ENCODE assay signal across 23 cellular contexts in genomic region chr10:21347043-21347799, GRCh38.
DNase-seq lines count a peak whose midpoint lies in the region; ATAC-seq, FAIRE-seq and TF ChIP-seq lines count a peak whose summit lies in the region.
"Had no signal": no experiment of that assay in that cellular context is flagged by ENCODE, and none has a peak within 500 bp of the region (broad histone marks: within the 10 kb centered on the region; RNA-seq: fewer than 3 reads in every experiment).

No MANE protein-coding gene starts in this region.

- H2BK12ac ChIP-seq in H1 (ENCODE audit: low read depth, low read length), result peak overlapping the region; percentile 52; the same call in 1 of the 2 replicates

- H3K18ac ChIP-seq in H1 (ENCODE audit: extremely low read depth, low read length), result no peak overlapping the region

- no peak overlapping the region for H2BK15ac ChIP-seq in H1 (ENCODE audit: low read length)

- TF ChIP-seq RAD21 in H1 (IDR thresholded peaks at IDR 0.05 in 1 of 2, conservative IDR thresholded peaks at IDR 0.05 in 1 of 2; ENCODE audit: low read depth in 2 of 2, low read length in 2 of 2), result no peak

- no peak for TF ChIP-seq CTCF in Caco-2 (IDR thresholded peaks at IDR 0.05; ENCODE audit: insufficient read depth in 1 of 2, low read depth in 1 of 2, low read length in 1 of 2, severe bottlenecking in 1 of 2, unreplicated experiment in 1 of 2)
- TF ChIP-seq CTCF in H1 (IDR thresholded peaks at IDR 0.05; ENCODE audit: control extremely low read depth in 1 of 3, insufficient read depth in 1 of 3, low read depth in 1 of 3, low read length in 3 of 3), result no peak
- TF ChIP-seq CTCF in omental fat pad (IDR thresholded peaks at IDR 0.05), result no peak
- no peak for TF ChIP-seq CTCF in WERI-Rb-1 (IDR thresholded peaks at IDR 0.05; ENCODE audit: low read depth, low read length)

- no peak overlapping the region for H3K56ac ChIP-seq in H1 (replicated peaks; ENCODE audit: insufficient read length, low read depth, low read length)

- peaks cover 16% of the 10 kb centered on the region for H3K36me3 Mint-ChIP-seq in Caco-2 (ENCODE audit: insufficient read depth, unreplicated experiment)
- H3K36me3 Mint-ChIP-seq in activated CD4-positive, alpha-beta memory T cell treated with anti-CD3 and anti-CD28 coated beads for 36 hours, result no peaks in the 10 kb centered on the region
- H3K36me3 Mint-ChIP-seq: CD4-positive, CD25-positive, alpha-beta regulatory T cell had no signal

- peaks cover 35% of the 10 kb centered on the region for H3K4me1 Mint-ChIP-seq in Caco-2 (ENCODE audit: low read depth, unreplicated experiment)
- no peaks in the 10 kb centered on the region for H3K4me1 Mint-ChIP-seq in activated CD4-positive, alpha-beta memory T cell treated with anti-CD3 and anti-CD28 coated beads for 36 hours (ENCODE audit: low read depth)
- H3K4me1 Mint-ChIP-seq: CD4-positive, CD25-positive, alpha-beta regulatory T cell had no signal

- intact Hi-C loops in Caco-2 (cut with micrococcal nuclease; ENCODE audit: unreplicated experiment), result no loop called here
- intact Hi-C loops in activated CD4-positive, alpha-beta memory T cell treated with anti-CD3 and anti-CD28 coated beads for 36 hours (cut with micrococcal nuclease), result no loop called here

- no peak for FAIRE-seq in H1 (lab: Jason Lieb, UNC)
- FAIRE-seq: D721Med had no signal

- H3K27me3 ChIP-seq in Caco-2 (replicated peaks; ENCODE audit: control insufficient read depth, insufficient read depth, low read length), result no peaks in the 10 kb centered on the region
- H3K27me3 ChIP-seq in H1 (replicated peaks in 1 of 4; ENCODE audit: control insufficient read depth in 3 of 4, extremely low read depth in 1 of 4, insufficient read depth in 3 of 4, low read length in 3 of 4), result no peaks in the 10 kb centered on the region
- no peaks in the 10 kb centered on the region for H3K27me3 ChIP-seq in WERI-Rb-1 (ENCODE audit: insufficient read depth, low read depth, severe bottlenecking)
- H3K27me3 ChIP-seq: BLaER1 had no signal

- no peak overlapping the region for H2AK5ac ChIP-seq in H1 (ENCODE audit: low read depth, low read length)

- H3K9ac ChIP-seq in H1 (replicated peaks in 1 of 4; ENCODE audit: extremely low read depth in 1 of 4, low read depth in 3 of 4, low read length in 3 of 4), result no peak overlapping the region
- H3K9ac ChIP-seq: BLaER1, GM23248 had no signal

- no peak overlapping the region for H3K27ac ChIP-seq in H1 (ENCODE audit: low read depth, low read length)
- H3K27ac ChIP-seq in WERI-Rb-1, result no peak overlapping the region
- H3K27ac ChIP-seq: BLaER1, GM23248 had no signal

- H3K9me3 Mint-ChIP-seq in Caco-2 (ENCODE audit: unreplicated experiment), result no peaks in the 10 kb centered on the region
- peaks cover 2% of the 10 kb centered on the region for H3K9me3 Mint-ChIP-seq in activated CD4-positive, alpha-beta memory T cell treated with anti-CD3 and anti-CD28 coated beads for 36 hours
- H3K9me3 Mint-ChIP-seq: HFFc6 had no signal

- CTCF ChIA-PET in Caco-2 (lab: Charles Lee), result no interaction called here
- CTCF ChIA-PET in H1 (lab: Charles Lee; ENCODE audit: partially characterized antibody), result interaction anchor here (0.6 to 2.9 kb wide), 4 partner anchors 10 to 411 kb away, joined by 3 to 9 read pairs (median 4); no protein-coding TSS in a partner anchor
- CTCF ChIA-PET in activated CD4-positive, alpha-beta memory T cell treated with anti-CD3 and anti-CD28 coated beads for 36 hours (lab: Charles Lee), result no interaction called here

- H3K4ac ChIP-seq in H1 (replicated peaks; ENCODE audit: insufficient read length, low read depth, low read length), result no peak overlapping the region

- H4K5ac ChIP-seq in H1 (ENCODE audit: insufficient read length, low read depth, low read length), result no peak overlapping the region

- H3K79me1 ChIP-seq in H1 (ENCODE audit: low read depth, low read length), result no peaks in the 10 kb centered on the region

- no peak overlapping the region for H4K91ac ChIP-seq in H1 (replicated peaks; ENCODE audit: insufficient read length, low read length)

- no peak overlapping the region for H2BK5ac ChIP-seq in H1 (ENCODE audit: low read depth, low read length)

- no peak overlapping the region for H3K4me3 Mint-ChIP-seq in Caco-2 (ENCODE audit: unreplicated experiment)
- H3K4me3 Mint-ChIP-seq in activated CD4-positive, alpha-beta memory T cell treated with anti-CD3 and anti-CD28 coated beads for 36 hours, result no peak overlapping the region
- H3K4me3 Mint-ChIP-seq: CD4-positive, CD25-positive, alpha-beta regulatory T cell; HFFc6 had no signal

- H3K27ac Mint-ChIP-seq in Caco-2 (ENCODE audit: unreplicated experiment), result peak overlapping the region; percentile 39
- no peak overlapping the region for H3K27ac Mint-ChIP-seq in activated CD4-positive, alpha-beta memory T cell treated with anti-CD3 and anti-CD28 coated beads for 36 hours
- H3K27ac Mint-ChIP-seq: HFFc6 had no signal

- H4K20me1 ChIP-seq in H1 (replicated peaks in 1 of 2; ENCODE audit: control insufficient read depth in 1 of 2, insufficient read depth in 2 of 2, low read length in 2 of 2), result no peaks in the 10 kb centered on the region
- H4K20me1 ChIP-seq: BLaER1 had no signal

- H3K36me3 ChIP-seq in Caco-2 (ENCODE audit: control insufficient read depth, insufficient read depth, low read length) (no peaks in the 10 kb centered on the region), H1 (ENCODE audit: control insufficient read depth in 2 of 4, insufficient read depth in 4 of 4, low read length in 3 of 4) (no peaks in the 10 kb centered on the region), WERI-Rb-1 (no peaks in the 10 kb centered on the region)
- H3K36me3 ChIP-seq: BLaER1, HAP-1 had no signal

- POLR2A ChIA-PET in Caco-2 (lab: Charles Lee) (no interaction called here), H1 (lab: Charles Lee; ENCODE audit: partially characterized antibody) (interaction anchor here (0.6 kb wide), 1 partner anchor 1101 kb away, joined by 3 read pairs; no protein-coding TSS in a partner anchor)
- POLR2A ChIA-PET in activated CD4-positive, alpha-beta memory T cell treated with anti-CD3 and anti-CD28 coated beads for 36 hours (lab: Charles Lee), result no interaction called here

- no TSS peak for BruUV-seq in Caco-2 (replicated peaks; lab: Mats Ljungman, UMichigan)

- H2BK120ac ChIP-seq in H1 (replicated peaks; ENCODE audit: low read depth, low read length), result no peak overlapping the region

- H2BK20ac ChIP-seq in H1 (ENCODE audit: low read length), result 0 out of 2 replicates have a peak overlapping the region, but pooled peaks have one; percentile 27

- H3K27me3 Mint-ChIP-seq in Caco-2 (ENCODE audit: insufficient read depth, unreplicated experiment), result no peaks in the 10 kb centered on the region
- peaks cover 2% of the 10 kb centered on the region for H3K27me3 Mint-ChIP-seq in activated CD4-positive, alpha-beta memory T cell treated with anti-CD3 and anti-CD28 coated beads for 36 hours

- no peak overlapping the region; the same call in 1 of the 2 replicates for H2AFZ ChIP-seq in H1 (ENCODE audit: low read length)
- H2AFZ ChIP-seq: GM23248 had no signal

- no peak for TF ChIP-seq EP300 in H1 (IDR thresholded peaks at IDR 0.05; ENCODE audit: borderline replicate concordance in 1 of 2, low read depth in 2 of 2, low read length in 2 of 2)

- 98% methylated on average over 7 of the region's 7 CpGs; no CpG with 5 or more reads in 1 of the 2 experiments for WGBS in H1 (ENCODE audit: extremely low coverage in 1 of 2, insufficient coverage in 1 of 2, insufficient read length in 1 of 2, insufficient replicate concordance in 2 of 2, low coverage in 1 of 2, low lambda C conversion rate in 2 of 2, missing lambda C conversion rate in 1 of 2), 2 experiments

- no peaks in the 10 kb centered on the region for H3K9me3 ChIP-seq in Caco-2
- H3K9me3 ChIP-seq in H1 (ENCODE audit: insufficient read depth in 2 of 2, low read depth in 1 of 2, low read length in 1 of 2), result peaks cover 0 to 2% of the 10 kb centered on the region in 2 experiments; a peak in 1 of 4 replicates
- H3K9me3 ChIP-seq in WERI-Rb-1 (ENCODE audit: severe bottlenecking), result no peaks in the 10 kb centered on the region
- H3K9me3 ChIP-seq: HAP-1 had no signal

- H3K23ac ChIP-seq in H1 (ENCODE audit: insufficient read length), result no peak overlapping the region

- TF ChIP-seq POLR2A in H1 (IDR thresholded peaks at IDR 0.05; ENCODE audit: control extremely low read depth in 1 of 2, low read depth in 2 of 2, low read length in 2 of 2), result no peak

- no peak for DNase-seq in Caco-2
- DNase-seq in RPMI7951 (ENCODE audit: low read depth), result peak; percentile 67
- no peak for DNase-seq in H1 (ENCODE audit: low read depth in 1 of 2, low spot score in 2 of 2)
- no peak for DNase-seq in omental fat pad (ENCODE audit: low spot score)
- DNase-seq in activated CD4-positive, alpha-beta memory T cell treated with anti-CD3 and anti-CD28 coated beads for 36 hours, result no peak
- DNase-seq in WERI-Rb-1, result no peak
- DNase-seq in central memory CD4-positive, alpha-beta T cell, result no peak
- no peak for DNase-seq in middle frontal gyrus (ENCODE audit: extremely low spot score, low spot score)
- DNase-seq: CD4-positive, CD25-positive, alpha-beta regulatory T cell; GM23248; HFFc6; IMR-90; NCI-H1092; NCI-H1417 treated with DMSO at 0.1 percent for 48 hours; NCI-H1694 treated with DMSO at 0.1 percent for 48 hours; NCI-H2081; NCI-H2227 treated with DMSO at 0.1 percent for 48 hours; NCI-H526 treated with DMSO at 0.1 percent for 48 hours; Right ventricle myocardium superior; RPMI8226 had no signal

- ATAC-seq in omental fat pad (ENCODE audit: low FRiP score), result peak; percentile 81

- H4K8ac ChIP-seq in H1 (ENCODE audit: extremely low read depth, insufficient read depth, low read length), result no peak overlapping the region

- no peak overlapping the region for H3K4me2 ChIP-seq in H1 (ENCODE audit: insufficient read depth in 1 of 2, low read depth in 2 of 2, low read length in 2 of 2)
- H3K4me2 ChIP-seq: BLaER1 had no signal

- peaks cover 31% of the 10 kb centered on the region for H3K4me1 ChIP-seq in Caco-2
- H3K4me1 ChIP-seq in H1 (replicated peaks in 1 of 4; ENCODE audit: control insufficient read depth in 3 of 4, insufficient read depth in 4 of 4, low read length in 3 of 4), result peaks cover 0 to 5% (median under 1%) of the 10 kb centered on the region in 4 experiments; a peak in 5 of 7 replicates
- H3K4me1 ChIP-seq: BLaER1, HAP-1 had no signal

- H3K14ac ChIP-seq in H1 (ENCODE audit: insufficient read length), result no peak overlapping the region

- H3K79me2 ChIP-seq in H1 (ENCODE audit: control insufficient read depth in 1 of 2, insufficient read depth in 2 of 2, low read length in 2 of 2), result no peaks in the 10 kb centered on the region

- no peak overlapping the region for H3K4me3 ChIP-seq in Caco-2 (ENCODE audit: low read depth, low read length)
- H3K4me3 ChIP-seq in H1 (ENCODE audit: extremely low read depth in 1 of 4, insufficient read depth in 2 of 4, low read depth in 3 of 4, low read length in 4 of 4), result no peak overlapping the region
- H3K4me3 ChIP-seq in WERI-Rb-1 (ENCODE audit: low read depth, low read length), result no peak overlapping the region
- H3K4me3 ChIP-seq: BLaER1, GM23248, HAP-1 had no signal

- no peaks in the 10 kb centered on the region for H3K23me2 ChIP-seq in H1 (ENCODE audit: low read depth, low read length)

TF ChIP-seq in H1, 55 proteins besides CTCF, POLR2A, EP300 and RAD21:
- TF ChIP-seq KDM5A (IDR thresholded peaks at IDR 0.05; ENCODE audit: low read length), result no peak
